In the genomic region with DNA sequence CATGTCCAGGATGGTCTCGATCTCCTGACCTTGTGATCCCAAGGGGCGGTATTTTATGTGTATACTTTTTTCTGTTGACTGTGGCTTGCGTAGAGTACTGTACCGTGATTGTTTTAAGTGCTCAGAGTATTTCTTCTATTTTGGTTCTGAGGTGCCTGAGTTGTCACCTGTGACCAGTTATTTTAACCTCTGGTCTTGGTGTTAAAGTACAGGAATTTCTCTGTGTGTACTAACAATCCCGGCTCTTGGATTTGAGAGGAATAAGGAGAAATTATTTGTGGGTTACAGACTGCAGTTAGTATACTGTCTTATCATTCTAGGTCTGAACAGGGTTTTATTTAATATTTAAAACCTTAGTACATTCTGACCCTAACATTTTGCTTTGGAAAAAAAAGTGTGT, we compare ENCODE assay signal across 12 cellular contexts. TPM values are rescaled to one million over a fixed set of nuclear protein-coding genes. Genes with fewer than 3 reads are reported as not detected.
DNase-seq lines count a peak whose midpoint lies in the region; FAIRE-seq and TF ChIP-seq lines count a peak whose summit lies in the region.
"Had no signal": no experiment of that assay in that cellular context is flagged by ENCODE, and none has a peak within 500 bp of the region (broad histone marks: within the 10 kb centered on the region; RNA-seq: fewer than 3 reads in every experiment).

No MANE protein-coding gene starts in this region.

- no peak overlapping the region for H2BK5ac ChIP-seq in H1 (ENCODE audit: low read depth, low read length)

- H3K27ac ChIP-seq in BLaER1, result no peak overlapping the region; the same call in 1 of the 2 replicates
- no peak overlapping the region for H3K27ac ChIP-seq in KMS-11
- H3K27ac ChIP-seq in H1 (ENCODE audit: low read depth, low read length), result no peak overlapping the region
- peak overlapping the region; percentile 99 for H3K27ac ChIP-seq in neutrophil

- no peak for TF ChIP-seq POLR2A in H1 (IDR thresholded peaks at IDR 0.05; ENCODE audit: control extremely low read depth in 1 of 2, low read depth in 2 of 2, low read length in 2 of 2)

- H3K18ac ChIP-seq in H1 (ENCODE audit: extremely low read depth, low read length), result no peak overlapping the region

- H3K36me3 ChIP-seq in BLaER1 (peaks cover 27% of the 10 kb centered on the region), KMS-11 (ENCODE audit: insufficient read depth) (no peaks in the 10 kb centered on the region; the same call in 1 of the 2 replicates), H1 (ENCODE audit: control insufficient read depth in 2 of 4, insufficient read depth in 4 of 4, low read length in 3 of 4) (no peaks in the 10 kb centered on the region), neutrophil (peaks cover 12% of the 10 kb centered on the region)

- H3K4me3 ChIP-seq in BLaER1, result peak overlapping the region; percentile 100
- no peak overlapping the region for H3K4me3 ChIP-seq in KMS-11 (IDR thresholded peaks at IDR 0.05; ENCODE audit: insufficient read depth, low read depth, low read length)
- peak overlapping the region; percentile 94 to 100 (median 97); a peak in 5 of 8 replicates for H3K4me3 ChIP-seq in H1 (ENCODE audit: extremely low read depth in 1 of 4, insufficient read depth in 2 of 4, low read depth in 3 of 4, low read length in 4 of 4)
- H3K4me3 ChIP-seq in neutrophil (ENCODE audit: low read depth in 1 of 2, low read length in 1 of 2), result peak overlapping the region in 1 of 2 experiments; percentile 98

- H2BK15ac ChIP-seq in H1 (ENCODE audit: low read length), result no peak overlapping the region

- peaks cover 4% of the 10 kb centered on the region for H3K23me2 ChIP-seq in H1 (ENCODE audit: low read depth, low read length)

- H3K79me2 ChIP-seq in KMS-11 (ENCODE audit: insufficient read depth, low read depth), result peaks cover 80% of the 10 kb centered on the region
- H3K79me2 ChIP-seq in H1 (ENCODE audit: control insufficient read depth in 1 of 2, insufficient read depth in 2 of 2, low read length in 2 of 2), result peaks cover 48 to 71% of the 10 kb centered on the region in 2 experiments

- DNase-seq in H1 (ENCODE audit: low read depth in 1 of 2, low spot score in 2 of 2) (no peak), NCI-H2171 (lab: John Stamatoyannopoulos, UW) (no peak), SHP77 treated with DMSO at 0.1 percent for 48 hours (lab: John Stamatoyannopoulos, UW) (no peak), NCI-H510A (lab: John Stamatoyannopoulos, UW) (no peak), activated T-cell treated with anti-CD3 and anti-CD28 coated beads for 4 hours (no peak)
- DNase-seq: cerebellar nuclear complex, DMS79, NCI-H2227 treated with DMSO at 0.1 percent for 48 hours had no signal

- H4K5ac ChIP-seq in H1 (ENCODE audit: insufficient read length, low read depth, low read length), result no peak overlapping the region

- no peak for TF ChIP-seq EP300 in H1 (IDR thresholded peaks at IDR 0.05; ENCODE audit: borderline replicate concordance in 1 of 2, low read depth in 2 of 2, low read length in 2 of 2)

- CTCF ChIA-PET in H1 (lab: Charles Lee; ENCODE audit: partially characterized antibody), result interaction anchor here (1.5 kb wide), 1 partner anchor 27 kb away, joined by 3 read pairs; no protein-coding TSS in a partner anchor

- H2BK120ac ChIP-seq in H1 (replicated peaks; ENCODE audit: low read depth, low read length), result no peak overlapping the region

- peaks cover 38% of the 10 kb centered on the region for H3K4me1 ChIP-seq in BLaER1
- H3K4me1 ChIP-seq in KMS-11 (ENCODE audit: low read depth, poor library complexity, severe bottlenecking), result peaks cover 23% of the 10 kb centered on the region
- peaks cover 0 to 6% (median 3%) of the 10 kb centered on the region in 4 experiments; a peak in 5 of 7 replicates for H3K4me1 ChIP-seq in H1 (replicated peaks in 1 of 4; ENCODE audit: control insufficient read depth in 3 of 4, insufficient read depth in 4 of 4, low read length in 3 of 4)
- peaks cover 31 to 34% of the 10 kb centered on the region in 2 experiments for H3K4me1 ChIP-seq in neutrophil (ENCODE audit: control insufficient read depth in 1 of 2, insufficient read depth in 1 of 2, low read depth in 1 of 2, low read length in 1 of 2)

- peak overlapping the region; percentile 97 for H3K9ac ChIP-seq in BLaER1
- no peak overlapping the region for H3K9ac ChIP-seq in KMS-11
- peak overlapping the region in 1 of 4 experiments; percentile 39; a peak in 1 of 7 replicates for H3K9ac ChIP-seq in H1 (replicated peaks in 1 of 4; ENCODE audit: extremely low read depth in 1 of 4, low read depth in 3 of 4, low read length in 3 of 4)

- FAIRE-seq in H1 (lab: Jason Lieb, UNC), result no peak
- FAIRE-seq: GM19239 had no signal

- peak overlapping the region; percentile 69 for H3K4ac ChIP-seq in H1 (replicated peaks; ENCODE audit: insufficient read length, low read depth, low read length)

- H2BK20ac ChIP-seq in H1 (ENCODE audit: low read length), result no peak overlapping the region

- no peak overlapping the region for H4K8ac ChIP-seq in H1 (ENCODE audit: extremely low read depth, insufficient read depth, low read length)

- no peak overlapping the region for H3K14ac ChIP-seq in H1 (ENCODE audit: insufficient read length)

- H3K4me2 ChIP-seq in BLaER1 (peak overlapping the region; percentile 87), KMS-11 (peak overlapping the region; percentile 43), H1 (ENCODE audit: insufficient read depth in 1 of 2, low read depth in 2 of 2, low read length in 2 of 2) (peak overlapping the region; percentile 79 to 80; a peak in 3 of 4 replicates)

- H3K27me3 ChIP-seq in BLaER1 (no peaks in the 10 kb centered on the region), KMS-11 (ENCODE audit: insufficient read depth, low read depth) (no peaks in the 10 kb centered on the region), H1 (replicated peaks in 1 of 4; ENCODE audit: control insufficient read depth in 3 of 4, extremely low read depth in 1 of 4, insufficient read depth in 3 of 4, low read length in 3 of 4) (no peaks in the 10 kb centered on the region), neutrophil (no peaks in the 10 kb centered on the region)

- H2BK12ac ChIP-seq in H1 (ENCODE audit: low read depth, low read length), result 0 out of 2 replicates have a peak overlapping the region, but pooled peaks have one; percentile 9

- no peak for TF ChIP-seq CTCF in KMS-11 (conservative IDR thresholded peaks at IDR 0.05; ENCODE audit: low read depth, low read length)
- no peak for TF ChIP-seq CTCF in H1 (IDR thresholded peaks at IDR 0.05; ENCODE audit: control extremely low read depth in 1 of 3, insufficient read depth in 1 of 3, low read depth in 1 of 3, low read length in 3 of 3)
- no peak for TF ChIP-seq CTCF in neutrophil (IDR thresholded peaks at IDR 0.05)

- no peak overlapping the region for H4K91ac ChIP-seq in H1 (replicated peaks; ENCODE audit: insufficient read length, low read length)

- WGBS in H1 (ENCODE audit: extremely low coverage in 1 of 2, insufficient coverage in 1 of 2, insufficient read length in 1 of 2, insufficient replicate concordance in 2 of 2, low coverage in 1 of 2, low lambda C conversion rate in 2 of 2, missing lambda C conversion rate in 1 of 2), 2 experiments, result 77% methylated on average over 5 of the region's 5 CpGs; no CpG with 5 or more reads in 1 of the 2 experiments

- POLR2A ChIA-PET in H1 (lab: Charles Lee; ENCODE audit: partially characterized antibody), result interaction anchor here (0.6 to 1.1 kb wide), 2 partner anchors 15 to 66 kb away, joined by 3 to 4 read pairs; no protein-coding TSS in a partner anchor

- peaks cover 69% of the 10 kb centered on the region for H4K20me1 ChIP-seq in BLaER1
- H4K20me1 ChIP-seq in KMS-11 (ENCODE audit: insufficient read depth), result peaks cover 21% of the 10 kb centered on the region
- peaks cover 11 to 19% of the 10 kb centered on the region in 2 experiments for H4K20me1 ChIP-seq in H1 (replicated peaks in 1 of 2; ENCODE audit: control insufficient read depth in 1 of 2, insufficient read depth in 2 of 2, low read length in 2 of 2)

- H2AFZ ChIP-seq in KMS-11 (ENCODE audit: low read depth) (no peak overlapping the region), H1 (ENCODE audit: low read length) (no peak overlapping the region)

- no peak overlapping the region for H2AK5ac ChIP-seq in H1 (ENCODE audit: low read depth, low read length)

- H3K56ac ChIP-seq in H1 (replicated peaks; ENCODE audit: insufficient read length, low read depth, low read length), result no peak overlapping the region

- TF ChIP-seq RAD21 in H1 (IDR thresholded peaks at IDR 0.05 in 1 of 2, conservative IDR thresholded peaks at IDR 0.05 in 1 of 2; ENCODE audit: low read depth in 2 of 2, low read length in 2 of 2), result no peak

- H3K9me3 ChIP-seq in BLaER1 (no peaks in the 10 kb centered on the region), H1 (ENCODE audit: insufficient read depth in 2 of 2, low read depth in 1 of 2, low read length in 1 of 2) (no peaks in the 10 kb centered on the region), neutrophil (no peaks in the 10 kb centered on the region)

- no peaks in the 10 kb centered on the region; the same call in 1 of the 2 replicates for H3K79me1 ChIP-seq in H1 (ENCODE audit: low read depth, low read length)

- H3K23ac ChIP-seq in H1 (ENCODE audit: insufficient read length), result no peak overlapping the region

RNA-seq across cellular contexts. Expression of a gene that starts 2.0 kb away (rescaled TPM):
- 101 and 108 TPM in 2 replicates for total RNA-seq in H1 (2021; fragmentation: NEBNext Ultra II Directional; extraction: Animal tissue kit (Norgen Biotek cat#: 25700))
- polyA plus RNA-seq in H1 (2011; rRNA removed), result 52.0 and 69.9 TPM in 2 replicates
- 70.4 TPM for polyA plus RNA-seq in H1 (2011; cell fraction: cytosol; rRNA removed)
- polyA plus RNA-seq in H1 (2011; cell fraction: nucleus; rRNA removed), result 106 TPM
- 71.4 to 120 TPM (median 86.5 TPM) in 4 replicates for polyA plus RNA-seq in H1 (2012, experiment 1 of 2)
- polyA plus RNA-seq in H1 (2012, experiment 2 of 2), result 11.2 TPM
- polyA plus RNA-seq in H1 (2013, experiment 1 of 2), result 61.7 TPM
- 52.9 TPM for polyA plus RNA-seq in H1 (2013, experiment 2 of 2)
- polyA minus RNA-seq in H1 (2011; rRNA and poly(A)+ RNA removed), result 138 and 195 TPM in 2 replicates
- polyA minus RNA-seq in H1 (2011; cell fraction: cytosol; rRNA and poly(A)+ RNA removed), result 61.8 TPM
- 132 TPM for polyA minus RNA-seq in H1 (2011; cell fraction: nucleus; rRNA and poly(A)+ RNA removed)

RNA-seq across cellular contexts. Expression of a gene that starts 43.6 kb away (rescaled TPM):
- total RNA-seq in H1 (2021; fragmentation: NEBNext Ultra II Directional; extraction: Animal tissue kit (Norgen Biotek cat#: 25700)), result 0.15 and 0.28 TPM in 2 replicates
- polyA plus RNA-seq in H1 (2011; rRNA removed), result 0.15 and 0.24 TPM in 2 replicates
- 0.13 TPM for polyA plus RNA-seq in H1 (2011; cell fraction: cytosol; rRNA removed)
- 0.91 TPM for polyA plus RNA-seq in H1 (2011; cell fraction: nucleus; rRNA removed)
- 0.17 to 0.76 TPM (median 0.37 TPM) in 3 of 4 replicates, not detected in the other for polyA plus RNA-seq in H1 (2012, experiment 1 of 2)
- not detected for polyA plus RNA-seq in H1 (2012, experiment 2 of 2)
- polyA plus RNA-seq in H1 (2013, experiment 1 of 2), result 0.12 TPM
- 0.15 TPM for polyA plus RNA-seq in H1 (2013, experiment 2 of 2)
- polyA minus RNA-seq in H1 (2011; rRNA and poly(A)+ RNA removed), result 0.69 and 1.6 TPM in 2 replicates
- not detected for polyA minus RNA-seq in H1 (2011; cell fraction: cytosol; rRNA and poly(A)+ RNA removed)
- polyA minus RNA-seq in H1 (2011; cell fraction: nucleus; rRNA and poly(A)+ RNA removed), result 1.9 TPM

RNA-seq across cellular contexts. Expression of a gene that starts 57.2 kb away (rescaled TPM):
- total RNA-seq in H1 (2021; fragmentation: NEBNext Ultra II Directional; extraction: Animal tissue kit (Norgen Biotek cat#: 25700)), result 2.5 and 2.8 TPM in 2 replicates
- 2.1 and 2.4 TPM in 2 replicates for polyA plus RNA-seq in H1 (2011; rRNA removed)
- 1.9 TPM for polyA plus RNA-seq in H1 (2011; cell fraction: cytosol; rRNA removed)
- polyA plus RNA-seq in H1 (2011; cell fraction: nucleus; rRNA removed), result 1.9 TPM
- polyA plus RNA-seq in H1 (2012, experiment 1 of 2), result 1.9 to 2.8 TPM (median 2.4 TPM) in 4 replicates
- 1.8 TPM for polyA plus RNA-seq in H1 (2012, experiment 2 of 2)
- polyA plus RNA-seq in H1 (2013, experiment 1 of 2), result 4.1 TPM
- 4.8 TPM for polyA plus RNA-seq in H1 (2013, experiment 2 of 2)
- polyA minus RNA-seq in H1 (2011; rRNA and poly(A)+ RNA removed), result 1.2 and 2.7 TPM in 2 replicates
- polyA minus RNA-seq in H1 (2011; cell fraction: cytosol; rRNA and poly(A)+ RNA removed), result 0.73 TPM
- 3.3 TPM for polyA minus RNA-seq in H1 (2011; cell fraction: nucleus; rRNA and poly(A)+ RNA removed)
